In genomic region chr7:22402250-22402649, GRCh38 we compare ENCODE assay signal across 15 cellular contexts. TPM values are rescaled to one million over a fixed set of nuclear protein-coding genes. Genes with fewer than 3 reads are reported as not detected.
DNase-seq lines count a peak whose midpoint lies in the region; ATAC-seq, FAIRE-seq and TF ChIP-seq lines count a peak whose summit lies in the region.
"Had no signal": no experiment of that assay in that cellular context is flagged by ENCODE, and none has a peak within 500 bp of the region (broad histone marks: within the 10 kb centered on the region; RNA-seq: fewer than 3 reads in every experiment).

No MANE protein-coding gene starts in this region.

- peaks cover 2% of the 10 kb centered on the region for H3K27me3 Mint-ChIP-seq in central memory CD8-positive, alpha-beta T cell

- no peak overlapping the region for H3K27ac Mint-ChIP-seq in central memory CD8-positive, alpha-beta T cell (ENCODE audit: low read depth)
- H3K27ac Mint-ChIP-seq: activated naive CD4-positive, alpha-beta T cell treated with anti-CD3 and anti-CD28 coated beads for 36 hours; nephron had no signal

- H3K9me3 ChIP-seq in A673 (ENCODE audit: low read depth, low read length, poor library complexity, severe bottlenecking) = no peaks in the 10 kb centered on the region
- H3K9me3 ChIP-seq: vagina had no signal

- ATAC-seq in GM21515 (IDR thresholded peaks at IDR 0.05; ENCODE audit: unreplicated experiment) = peak; percentile 32
- ATAC-seq in central memory CD8-positive, alpha-beta T cell (replicated peaks; ENCODE audit: extremely low read depth, poor library complexity, severe bottlenecking) = peak; percentile 60

- H3K27me3 ChIP-seq in A673 (replicated peaks; ENCODE audit: insufficient read depth, low read depth, low read length, poor library complexity) = no peaks in the 10 kb centered on the region
- H3K27me3 ChIP-seq: vagina had no signal

- intact Hi-C loops in A673 (cut with micrococcal nuclease; ENCODE audit: unreplicated experiment) = no loop called here

- POLR2A ChIA-PET in A673 (lab: Charles Lee; ENCODE audit: low non-redundant PET) = no interaction called here

- no peak for TF ChIP-seq CTCF in D721Med (IDR thresholded peaks at IDR 0.05; ENCODE audit: insufficient read depth, missing control alignments)
- no peak for TF ChIP-seq CTCF in A673 (conservative IDR thresholded peaks at IDR 0.05; ENCODE audit: low read depth, low read length)

- DNase-seq in GM12891 (ENCODE audit: insufficient read length, low spot score) (no peak), D721Med (ENCODE audit: insufficient read length, low spot score) (no peak), A673 (ENCODE audit: low spot score) (no peak), occipital lobe (lab: John Stamatoyannopoulos, UW) (no peak), cortex of kidney (lab: John Stamatoyannopoulos, UW) (no peak)
- DNase-seq in Jurkat, Clone E6-1 (ENCODE audit: low read depth, low spot score) = peak; percentile 47
- no peak for DNase-seq in central memory CD8-positive, alpha-beta T cell (ENCODE audit: low spot score in 2 of 2)
- DNase-seq: activated CD4-positive, alpha-beta T cell treated with anti-CD3 and anti-CD28 coated beads for 48 hours; activated naive CD4-positive, alpha-beta T cell treated with anti-CD3 and anti-CD28 coated beads for 36 hours; left cardiac atrium; SIG-M5 had no signal

- H3K36me3 Mint-ChIP-seq in central memory CD8-positive, alpha-beta T cell (ENCODE audit: insufficient read depth) = no peaks in the 10 kb centered on the region

- H3K36me3 ChIP-seq in A673 (ENCODE audit: insufficient read depth, low read length, poor library complexity, severe bottlenecking) = no peaks in the 10 kb centered on the region
- H3K36me3 ChIP-seq: vagina had no signal

- H3K4me3 ChIP-seq in Jurkat, Clone E6-1 (ENCODE audit: low read length) = no peak overlapping the region
- H3K4me3 ChIP-seq in A673 (ENCODE audit: low read depth, low read length, poor library complexity, severe bottlenecking) = no peak overlapping the region
- H3K4me3 ChIP-seq: vagina had no signal

- peaks cover 20% of the 10 kb centered on the region for H3K4me1 Mint-ChIP-seq in central memory CD8-positive, alpha-beta T cell

- peak overlapping the region; percentile 50 for H3K4me3 Mint-ChIP-seq in central memory CD8-positive, alpha-beta T cell
- H3K4me3 Mint-ChIP-seq: activated naive CD4-positive, alpha-beta T cell treated with anti-CD3 and anti-CD28 coated beads for 36 hours; nephron had no signal

- CTCF ChIA-PET in A673 (lab: Charles Lee) = no interaction called here

- no peaks in the 10 kb centered on the region for H3K4me1 ChIP-seq in A673 (ENCODE audit: insufficient read depth, low read length, poor library complexity, severe bottlenecking)
- H3K4me1 ChIP-seq: vagina had no signal

- H3K9me3 Mint-ChIP-seq in central memory CD8-positive, alpha-beta T cell = no peaks in the 10 kb centered on the region
- H3K9me3 Mint-ChIP-seq: activated naive CD4-positive, alpha-beta T cell treated with anti-CD3 and anti-CD28 coated beads for 36 hours; nephron had no signal

- H3K27ac ChIP-seq in A673 (ENCODE audit: low read depth, low read length, poor library complexity, severe bottlenecking) = no peak overlapping the region
- H3K27ac ChIP-seq: vagina had no signal

- no peak for TF ChIP-seq POLR2A in GM12891 (IDR thresholded peaks at IDR 0.05; ENCODE audit: low read depth, low read length)

- FAIRE-seq in GM12891 (lab: Jason Lieb, UNC) = peak; percentile 70
- no peak for FAIRE-seq in D721Med (lab: Jason Lieb, UNC)
- FAIRE-seq: colon had no signal

- BruUV-seq in A673 (replicated peaks; lab: Mats Ljungman, UMichigan) = no TSS peak

TF ChIP-seq in GM12891, 5 proteins besides CTCF, POLR2A, EP300 and RAD21:
- TF ChIP-seq POLR2AphosphoS5 (IDR thresholded peaks at IDR 0.05; ENCODE audit: low read depth, low read length) (no peak), POU2F2 (IDR thresholded peaks at IDR 0.05; ENCODE audit: low read depth, low read length) (no peak), TAF1 (IDR thresholded peaks at IDR 0.05; ENCODE audit: low read depth, low read length) (no peak), PAX5 (IDR thresholded peaks at IDR 0.05; ENCODE audit: insufficient read depth, low read length, severe bottlenecking) (no peak), SPI1 (IDR thresholded peaks at IDR 0.05; ENCODE audit: low read depth, low read length) (no peak)
TF ChIP-seq in GM12891: peak in this region for 0.

RNA-seq across cellular contexts. Expression of gene RAPGEF5, which starts 45.3 kb away (rescaled TPM):
- polyA plus RNA-seq in GM12891 (2012; ENCODE audit: low read depth, missing spikeins) = 1.8 TPM
- 5.5 TPM for polyA plus RNA-seq in Jurkat, Clone E6-1 (2012; ENCODE audit: insufficient read depth, insufficient read length)
- total RNA-seq in A673 (2021) = 10.7 and 14.9 TPM in 2 replicates
- total RNA-seq in occipital lobe = 81.4 TPM
